ENCODE assay signal across 7 cellular contexts in genomic region chr6:90282265-90282664, GRCh38. TPM values are rescaled to one million over a fixed set of nuclear protein-coding genes. Genes with fewer than 3 reads are reported as not detected.
A peak's percentile ranks its signal among the peaks of the same experiment; 100 is the strongest.
DNase-seq lines count a peak whose midpoint lies in the region; ATAC-seq and TF ChIP-seq lines count a peak whose summit lies in the region.
"Not testable (repeated sequence)": the region's sequence is repeated elsewhere in the genome, so short reads cannot be mapped to it uniquely, and the experiment has no call there.

No MANE protein-coding gene starts in this region.

- peak overlapping the region; percentile 49; the same call in 1 of the 2 replicates for H3K4me2 ChIP-seq in OCI-LY1 (ENCODE audit: low read length)

- H3K79me2 ChIP-seq in OCI-LY1 (ENCODE audit: insufficient read depth, low read length) = peaks cover 100% of the 10 kb centered on the region

- not testable (repeated sequence) for H3K27me3 Mint-ChIP-seq in CD8-positive, alpha-beta T cell (ENCODE audit: low read depth); activated B cell treated with CpG ODN at 0.5 μM for 24 hours; activated CD8-positive, alpha-beta T cell treated with anti-CD3 and anti-CD28 coated beads for 36 hours; activated T-helper 2 cell treated with anti-CD3 and anti-CD28 coated beads, Interferon-gamma antibody, Interleukin-2, Interleukin-4, amounts not matched to agents 10 μg/mL and 5 μg/mL and 100 μg/mL, durations not matched to agents 14 hours and 24 hours and 36 hours (ENCODE audit: low read depth); activated naive CD8-positive, alpha-beta T cell treated with anti-CD3 and anti-CD28 coated beads for 36 hours; naive thymus-derived CD4-positive, alpha-beta T cell

- intact Hi-C loops in CD8-positive, alpha-beta T cell (cut with DNase I, micrococcal nuclease); naive thymus-derived CD4-positive, alpha-beta T cell (cut with micrococcal nuclease): not testable (repeated sequence)
- intact Hi-C loops in activated B cell treated with CpG ODN at 0.5 μM for 24 hours (cut with micrococcal nuclease) = loop anchor here (10.0 kb wide), 1 partner anchor 1197 kb away; the partner anchor contains the start of gene PNRC1
- intact Hi-C loops in activated CD8-positive, alpha-beta T cell treated with anti-CD3 and anti-CD28 coated beads for 36 hours (cut with micrococcal nuclease) = loop anchor here (5.0 to 10.0 kb wide), 2 partner anchors 303 to 340 kb away; partner anchors contain the start of gene MAP3K7
- intact Hi-C loops in activated T-helper 2 cell treated with anti-CD3 and anti-CD28 coated beads, Interferon-gamma antibody, Interleukin-2, Interleukin-4, amounts not matched to agents 10 μg/mL and 5 μg/mL and 100 μg/mL, durations not matched to agents 14 hours and 24 hours and 36 hours (cut with micrococcal nuclease) = loop anchor here (10.0 kb wide), 1 partner anchor 457 kb away; the partner anchor contains the start of gene CASP8AP2

- H3K9me2 ChIP-seq in OCI-LY1 (ENCODE audit: low read depth, low read length) = not testable (repeated sequence)

- POLR2A ChIA-PET in CD8-positive, alpha-beta T cell (lab: Charles Lee) = not testable (repeated sequence)
- POLR2A ChIA-PET in activated B cell treated with CpG ODN at 0.5 μM for 24 hours (lab: Charles Lee) = interaction anchor here (4.9 kb wide), 1 partner anchor 9 kb away, joined by 69 read pairs; no protein-coding TSS in a partner anchor
- POLR2A ChIA-PET in activated CD8-positive, alpha-beta T cell treated with anti-CD3 and anti-CD28 coated beads for 36 hours (lab: Charles Lee) = interaction anchor here (3.3 to 8.0 kb wide), 2 partner anchors 47 to 194 kb away, joined by 13 to 65 read pairs; no protein-coding TSS in a partner anchor
- POLR2A ChIA-PET in naive thymus-derived CD4-positive, alpha-beta T cell (lab: Charles Lee) = interaction anchor here (9.4 kb wide), 1 partner anchor 13 kb away, joined by 179 read pairs; no protein-coding TSS in a partner anchor

- ATAC-seq in CD8-positive, alpha-beta T cell; activated B cell treated with CpG ODN at 0.5 μM for 24 hours (ENCODE audit: low read depth); activated CD8-positive, alpha-beta T cell treated with anti-CD3 and anti-CD28 coated beads for 36 hours; naive thymus-derived CD4-positive, alpha-beta T cell: not testable (repeated sequence)

- H3K27ac ChIP-seq in CD8-positive, alpha-beta T cell (ENCODE audit: low read depth, low read length); OCI-LY1 (ENCODE audit: low read depth, low read length, poor library complexity, severe bottlenecking): not testable (repeated sequence)
- H3K27ac ChIP-seq in naive thymus-derived CD4-positive, alpha-beta T cell (ENCODE audit: low read depth, low read length) = peak overlapping the region; percentile 61

- not testable (repeated sequence) for TF ChIP-seq CTCF in CD8-positive, alpha-beta T cell (IDR thresholded peaks at IDR 0.05); OCI-LY1 (IDR thresholded peaks at IDR 0.05; ENCODE audit: low read length); activated B cell treated with CpG ODN at 0.5 μM for 24 hours (IDR thresholded peaks at IDR 0.05); activated CD8-positive, alpha-beta T cell treated with anti-CD3 and anti-CD28 coated beads for 36 hours (IDR thresholded peaks at IDR 0.05)

- CTCF ChIA-PET in CD8-positive, alpha-beta T cell (lab: Charles Lee) = interaction anchor here (1.7 kb wide), 1 partner anchor 116 kb away, joined by 3 read pairs; no protein-coding TSS in a partner anchor
- CTCF ChIA-PET in activated B cell treated with CpG ODN at 0.5 μM for 24 hours (lab: Charles Lee) = not testable (repeated sequence)
- CTCF ChIA-PET in activated CD8-positive, alpha-beta T cell treated with anti-CD3 and anti-CD28 coated beads for 36 hours (lab: Charles Lee) = interaction anchor here (2.3 kb wide), 1 partner anchor 197 kb away, joined by 5 read pairs; no protein-coding TSS in a partner anchor
- CTCF ChIA-PET in naive thymus-derived CD4-positive, alpha-beta T cell (lab: Charles Lee) = interaction anchor here (1.1 kb wide), 1 partner anchor 28 kb away, joined by 3 read pairs; no protein-coding TSS in a partner anchor

- peaks cover 84% of the 10 kb centered on the region for H3K4me1 ChIP-seq in CD8-positive, alpha-beta T cell (ENCODE audit: insufficient read depth, low read length)
- peaks cover 99% of the 10 kb centered on the region for H3K4me1 ChIP-seq in OCI-LY1 (ENCODE audit: insufficient read depth, low read length, severe bottlenecking)
- H3K4me1 ChIP-seq in naive thymus-derived CD4-positive, alpha-beta T cell (ENCODE audit: control insufficient read depth in 2 of 2, insufficient read depth in 2 of 2, low read length in 2 of 2) = peaks cover 21 to 68% of the 10 kb centered on the region in 2 donors

- H3K4me3 Mint-ChIP-seq in CD8-positive, alpha-beta T cell; activated B cell treated with CpG ODN at 0.5 μM for 24 hours; activated CD8-positive, alpha-beta T cell treated with anti-CD3 and anti-CD28 coated beads for 36 hours; activated T-helper 2 cell treated with anti-CD3 and anti-CD28 coated beads, Interferon-gamma antibody, Interleukin-2, Interleukin-4, amounts not matched to agents 10 μg/mL and 5 μg/mL and 100 μg/mL, durations not matched to agents 14 hours and 24 hours and 36 hours (ENCODE audit: low read depth); activated naive CD8-positive, alpha-beta T cell treated with anti-CD3 and anti-CD28 coated beads for 36 hours: not testable (repeated sequence)
- peak overlapping the region in 6 of 10 donors; percentile 4 to 88 (median 50) for H3K4me3 Mint-ChIP-seq in naive thymus-derived CD4-positive, alpha-beta T cell

- peaks cover 86% of the 10 kb centered on the region for H3K4me1 Mint-ChIP-seq in CD8-positive, alpha-beta T cell (ENCODE audit: low read depth)
- H3K4me1 Mint-ChIP-seq in activated B cell treated with CpG ODN at 0.5 μM for 24 hours = peaks cover 84% of the 10 kb centered on the region
- peaks cover 82% of the 10 kb centered on the region for H3K4me1 Mint-ChIP-seq in activated CD8-positive, alpha-beta T cell treated with anti-CD3 and anti-CD28 coated beads for 36 hours (ENCODE audit: low read depth)
- H3K4me1 Mint-ChIP-seq in activated T-helper 2 cell treated with anti-CD3 and anti-CD28 coated beads, Interferon-gamma antibody, Interleukin-2, Interleukin-4, amounts not matched to agents 10 μg/mL and 5 μg/mL and 100 μg/mL, durations not matched to agents 14 hours and 24 hours and 36 hours (ENCODE audit: low read depth) = peaks cover 81% of the 10 kb centered on the region
- H3K4me1 Mint-ChIP-seq in activated naive CD8-positive, alpha-beta T cell treated with anti-CD3 and anti-CD28 coated beads for 36 hours = peaks cover 88% of the 10 kb centered on the region
- peaks cover 31 to 96% (median 89%) of the 10 kb centered on the region in 7 donors for H3K4me1 Mint-ChIP-seq in naive thymus-derived CD4-positive, alpha-beta T cell

- H3K9me3 Mint-ChIP-seq in CD8-positive, alpha-beta T cell; activated B cell treated with CpG ODN at 0.5 μM for 24 hours; activated CD8-positive, alpha-beta T cell treated with anti-CD3 and anti-CD28 coated beads for 36 hours; activated naive CD8-positive, alpha-beta T cell treated with anti-CD3 and anti-CD28 coated beads for 36 hours; naive thymus-derived CD4-positive, alpha-beta T cell: not testable (repeated sequence)
- peaks cover 13% of the 10 kb centered on the region for H3K9me3 Mint-ChIP-seq in activated T-helper 2 cell treated with anti-CD3 and anti-CD28 coated beads, Interferon-gamma antibody, Interleukin-2, Interleukin-4, amounts not matched to agents 10 μg/mL and 5 μg/mL and 100 μg/mL, durations not matched to agents 14 hours and 24 hours and 36 hours

- H2AFZ ChIP-seq in OCI-LY1 (ENCODE audit: low read length) = not testable (repeated sequence)

- H3K4me3 ChIP-seq in CD8-positive, alpha-beta T cell (ENCODE audit: low read depth, low read length); OCI-LY1 (ENCODE audit: low read depth, low read length, poor library complexity, severe bottlenecking); naive thymus-derived CD4-positive, alpha-beta T cell (ENCODE audit: low read length): not testable (repeated sequence)

- not testable (repeated sequence) for DNase-seq in CD8-positive, alpha-beta T cell; activated B cell treated with CpG ODN at 0.5 μM for 24 hours; activated CD8-positive, alpha-beta T cell treated with anti-CD3 and anti-CD28 coated beads for 36 hours; activated T-helper 2 cell treated with anti-CD3 and anti-CD28 coated beads, Interferon-gamma antibody, Interleukin-2, Interleukin-4, amounts not matched to agents 10 μg/mL and 5 μg/mL and 100 μg/mL, durations not matched to agents 14 hours and 24 hours and 36 hours (ENCODE audit: low spot score); activated naive CD8-positive, alpha-beta T cell treated with anti-CD3 and anti-CD28 coated beads for 36 hours
- DNase-seq in naive thymus-derived CD4-positive, alpha-beta T cell = peak in 1 of 9 donors; percentile 13

- H4K20me1 ChIP-seq in OCI-LY1 (ENCODE audit: insufficient read depth, low read length) = not testable (repeated sequence)

- H3K36me3 ChIP-seq in CD8-positive, alpha-beta T cell (ENCODE audit: insufficient read depth, low read length); naive thymus-derived CD4-positive, alpha-beta T cell (ENCODE audit: control insufficient read depth in 2 of 3, insufficient read depth in 3 of 3, low read length in 3 of 3): not testable (repeated sequence)
- H3K36me3 ChIP-seq in OCI-LY1 (ENCODE audit: insufficient read depth, low read length) = peaks cover 57% of the 10 kb centered on the region

- H3F3A ChIP-seq in OCI-LY1 (ENCODE audit: insufficient read depth, low read length) = peaks cover 18% of the 10 kb centered on the region; the same call in 1 of the 2 replicates

- peaks cover 22% of the 10 kb centered on the region for H3K36me3 Mint-ChIP-seq in CD8-positive, alpha-beta T cell
- H3K36me3 Mint-ChIP-seq in activated B cell treated with CpG ODN at 0.5 μM for 24 hours (ENCODE audit: low read depth) = peaks cover 15% of the 10 kb centered on the region
- peaks cover 29% of the 10 kb centered on the region for H3K36me3 Mint-ChIP-seq in activated CD8-positive, alpha-beta T cell treated with anti-CD3 and anti-CD28 coated beads for 36 hours (ENCODE audit: low read depth)
- peaks cover 44% of the 10 kb centered on the region for H3K36me3 Mint-ChIP-seq in activated T-helper 2 cell treated with anti-CD3 and anti-CD28 coated beads, Interferon-gamma antibody, Interleukin-2, Interleukin-4, amounts not matched to agents 10 μg/mL and 5 μg/mL and 100 μg/mL, durations not matched to agents 14 hours and 24 hours and 36 hours (ENCODE audit: low read depth)
- H3K36me3 Mint-ChIP-seq in activated naive CD8-positive, alpha-beta T cell treated with anti-CD3 and anti-CD28 coated beads for 36 hours = peaks cover 52% of the 10 kb centered on the region
- peaks cover 0 to 34% (median 17%) of the 10 kb centered on the region in 5 donors for H3K36me3 Mint-ChIP-seq in naive thymus-derived CD4-positive, alpha-beta T cell

- H3K27me3 ChIP-seq in CD8-positive, alpha-beta T cell (ENCODE audit: insufficient read depth, low read length); OCI-LY1 (ENCODE audit: insufficient read depth, low read length); naive thymus-derived CD4-positive, alpha-beta T cell (ENCODE audit: control insufficient read depth in 2 of 2, insufficient read depth in 2 of 2, low read length in 2 of 2): not testable (repeated sequence)

- H3K27ac Mint-ChIP-seq in CD8-positive, alpha-beta T cell = peak overlapping the region; percentile 15
- H3K27ac Mint-ChIP-seq in activated B cell treated with CpG ODN at 0.5 μM for 24 hours = peak overlapping the region; percentile 5
- peak overlapping the region; percentile 94 for H3K27ac Mint-ChIP-seq in activated CD8-positive, alpha-beta T cell treated with anti-CD3 and anti-CD28 coated beads for 36 hours
- peak overlapping the region; percentile 36 for H3K27ac Mint-ChIP-seq in activated T-helper 2 cell treated with anti-CD3 and anti-CD28 coated beads, Interferon-gamma antibody, Interleukin-2, Interleukin-4, amounts not matched to agents 10 μg/mL and 5 μg/mL and 100 μg/mL, durations not matched to agents 14 hours and 24 hours and 36 hours
- H3K27ac Mint-ChIP-seq in activated naive CD8-positive, alpha-beta T cell treated with anti-CD3 and anti-CD28 coated beads for 36 hours = peak overlapping the region; percentile 98
- peak overlapping the region; percentile 26 to 100 (median 93) for H3K27ac Mint-ChIP-seq in naive thymus-derived CD4-positive, alpha-beta T cell

- H3K9me3 ChIP-seq in CD8-positive, alpha-beta T cell (ENCODE audit: low read length); OCI-LY1 (ENCODE audit: low read length); naive thymus-derived CD4-positive, alpha-beta T cell (ENCODE audit: control insufficient read depth in 2 of 3, low read length in 3 of 3): not testable (repeated sequence)

- H3K9ac ChIP-seq in OCI-LY1 (ENCODE audit: low read length) = not testable (repeated sequence)

RNA-seq across cellular contexts. Expression of gene BACH2, which starts 14.4 kb away (rescaled TPM):
- total RNA-seq in CD8-positive, alpha-beta T cell = 100 to 1,000 TPM; 162 to 164 TPM
- total RNA-seq in activated B cell treated with CpG ODN at 0.5 μM for 24 hours = 79.6 and 90.4 TPM in 2 replicates
- total RNA-seq in activated CD8-positive, alpha-beta T cell treated with anti-CD3 and anti-CD28 coated beads for 36 hours = 10 to 100 TPM; 60.7 to 66.9 TPM
- 88.8 and 89.7 TPM in 2 replicates for total RNA-seq in activated T-helper 2 cell treated with anti-CD3 and anti-CD28 coated beads, Interferon-gamma antibody, Interleukin-2, Interleukin-4, amounts not matched to agents 10 μg/mL and 5 μg/mL and 100 μg/mL, durations not matched to agents 14 hours and 24 hours and 36 hours
- total RNA-seq in activated naive CD8-positive, alpha-beta T cell treated with anti-CD3 and anti-CD28 coated beads for 36 hours = 10 to 100 TPM; 73.1 to 78.0 TPM
- 100 to 1,000 TPM in 4 of 5 experiments, 10 to 100 TPM in 1; 33.0 to 193 (median 133) TPM for total RNA-seq in naive thymus-derived CD4-positive, alpha-beta T cell
- polyA plus RNA-seq in naive thymus-derived CD4-positive, alpha-beta T cell = 10 to 100 TPM; 24.8 to 26.5 TPM

Comparison
In these comparisons a context has a peak if more than half of its experiments do, and no peak if none do; other contexts are left out.
1. H3K27ac Mint-ChIP-seq: peak in every context shown above with its lines; median percentile 98 in activated naive CD8-positive, alpha-beta T cell treated with anti-CD3 and anti-CD28 coated beads for 36 hours; 94 in activated CD8-positive, alpha-beta T cell treated with anti-CD3 and anti-CD28 coated beads for 36 hours; 93 in naive thymus-derived CD4-positive, alpha-beta T cell; 36 in activated T-helper 2 cell treated with anti-CD3 and anti-CD28 coated beads, Interferon-gamma antibody, Interleukin-2, Interleukin-4, amounts not matched to agents 10 μg/mL and 5 μg/mL and 100 μg/mL, durations not matched to agents 14 hours and 24 hours and 36 hours; 15 in CD8-positive, alpha-beta T cell; 5 in activated B cell treated with CpG ODN at 0.5 μM for 24 hours.